Comparison of ENCODE assay signal across 11 cellular contexts in genomic region chr1:66339944-66340343, GRCh38.
DNase-seq lines count a peak whose midpoint lies in the region; ATAC-seq and TF ChIP-seq lines count a peak whose summit lies in the region.
"Had no signal": no experiment of that assay in that cellular context is flagged by ENCODE, and none has a peak within 500 bp of the region (broad histone marks: within the 10 kb centered on the region; RNA-seq: fewer than 3 reads in every experiment).

No MANE protein-coding gene starts in this region.

- H3K4me3 ChIP-seq in Loucy (ENCODE audit: low read length, poor library complexity, severe bottlenecking) = peak overlapping the region; percentile 28
- no peak overlapping the region for H3K4me3 ChIP-seq in adipocyte (ENCODE audit: low read length)
- H3K4me3 ChIP-seq: prostate gland had no signal

- H3K4me1 ChIP-seq in Loucy (ENCODE audit: insufficient read depth, low read length, poor library complexity, severe bottlenecking) = peaks cover 66% of the 10 kb centered on the region
- peaks cover 5% of the 10 kb centered on the region for H3K4me1 ChIP-seq in adipocyte (ENCODE audit: control insufficient read depth, insufficient read depth, low read length)

- no peaks in the 10 kb centered on the region for H3K9me2 ChIP-seq in Loucy (replicated peaks; ENCODE audit: low read depth, low read length)

- ATAC-seq in HG03139 (IDR thresholded peaks at IDR 0.05; ENCODE audit: unreplicated experiment) = no peak

- peak overlapping the region; percentile 54 for H3K27ac Mint-ChIP-seq in osteocyte (ENCODE audit: unreplicated experiment)

- peaks cover 21% of the 10 kb centered on the region for H3K36me3 Mint-ChIP-seq in osteocyte (ENCODE audit: unreplicated experiment)

- in situ Hi-C loops in G401 (cut with HindIII; ENCODE audit: low sequenced_read_pairs) = no loop called here

- H3K79me2 ChIP-seq in Loucy (ENCODE audit: insufficient read depth, low read length) = peaks cover 12% of the 10 kb centered on the region; the same call in 1 of the 2 replicates

- H3K9me3 ChIP-seq in Loucy (ENCODE audit: insufficient read depth, low read depth, low read length) = no peaks in the 10 kb centered on the region
- H3K9me3 ChIP-seq in adipocyte (ENCODE audit: control insufficient read depth, low read length) = no peaks in the 10 kb centered on the region
- H3K9me3 ChIP-seq: prostate gland had no signal

- H3K9ac ChIP-seq in Loucy (ENCODE audit: low read depth, low read length, poor library complexity, severe bottlenecking) (peak overlapping the region; percentile 45), adipocyte (ENCODE audit: low read length) (no peak overlapping the region)

- no peaks in the 10 kb centered on the region for H3K27me3 Mint-ChIP-seq in osteocyte (ENCODE audit: unreplicated experiment)

- peak overlapping the region; percentile 63 for H3K4me2 ChIP-seq in Loucy (ENCODE audit: low read depth, low read length, poor library complexity, severe bottlenecking)

- H3K9me3 Mint-ChIP-seq in osteocyte (ENCODE audit: unreplicated experiment) = no peaks in the 10 kb centered on the region

- TF ChIP-seq CTCF in Loucy (conservative IDR thresholded peaks at IDR 0.05; ENCODE audit: low read length) (no peak), osteocyte (IDR thresholded peaks at IDR 0.05) (no peak)

- H3F3A ChIP-seq in Loucy (ENCODE audit: low read depth) = no peaks in the 10 kb centered on the region

- H3K36me3 ChIP-seq in Loucy (ENCODE audit: insufficient read depth, low read length) (no peaks in the 10 kb centered on the region), adipocyte (ENCODE audit: control insufficient read depth, insufficient read depth, low read length, severe bottlenecking) (no peaks in the 10 kb centered on the region)
- H3K36me3 ChIP-seq: prostate gland had no signal

- DNase-seq in ELR (ENCODE audit: low read depth) = peak; percentile 33
- peak; percentile 11 for DNase-seq in adipocyte (ENCODE audit: low read depth)
- DNase-seq in osteocyte (ENCODE audit: extremely low spot score, unreplicated experiment) = no peak
- no peak for DNase-seq in NCI-H524 (lab: John Stamatoyannopoulos, UW)
- no peak for DNase-seq in G401 (ENCODE audit: low spot score)
- DNase-seq in DMS79 treated with DMSO at 0.1 percent for 48 hours (lab: John Stamatoyannopoulos, UW) = no peak
- DNase-seq: HCEC 1CT, NCI-H1417 had no signal

- H3K27me3 ChIP-seq in Loucy (ENCODE audit: insufficient read depth, low read length, poor library complexity, severe bottlenecking) (no peaks in the 10 kb centered on the region), adipocyte (replicated peaks; ENCODE audit: control insufficient read depth, insufficient read depth, low read length) (no peaks in the 10 kb centered on the region)

- H2AFZ ChIP-seq in Loucy (ENCODE audit: low read length) = peak overlapping the region; percentile 23

- H4K20me1 ChIP-seq in Loucy (ENCODE audit: insufficient read depth, low read length, poor library complexity, severe bottlenecking) = no peaks in the 10 kb centered on the region

- H3K4me3 Mint-ChIP-seq in osteocyte (ENCODE audit: unreplicated experiment) = peak overlapping the region; percentile 38

- H3K4me1 Mint-ChIP-seq in osteocyte (ENCODE audit: unreplicated experiment) = peaks cover 80% of the 10 kb centered on the region

Comparison
In these comparisons a context has a peak if more than half of its experiments do, and no peak if none do; other contexts are left out.
1. DNase-seq: peak in ELR (single experiment) and adipocyte (single experiment); none in osteocyte (single experiment), NCI-H524 (0 of 2), G401 (single experiment) and DMS79 treated with DMSO at 0.1 percent for 48 hours (single experiment).